ENCODE assay signal across 16 cellular contexts in the genomic region with DNA sequence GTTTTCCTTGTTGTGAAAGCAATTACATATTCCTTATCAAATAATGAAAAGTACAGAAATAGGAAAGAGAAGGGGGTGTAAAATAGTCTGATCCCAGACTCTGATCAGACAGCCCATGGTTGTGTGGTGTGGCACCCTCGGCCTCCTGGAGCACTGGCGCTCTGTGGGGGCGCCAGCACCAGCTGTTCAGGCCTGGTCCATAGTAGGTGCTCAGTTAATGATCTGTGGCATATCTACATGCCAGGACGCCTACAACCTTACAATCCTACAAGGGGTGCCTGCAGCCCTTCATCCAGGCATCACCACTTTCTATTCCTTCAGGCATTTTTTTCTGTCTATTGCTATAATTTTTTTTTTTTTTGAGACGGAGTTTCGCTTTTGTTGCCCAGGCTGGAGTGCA. TPM values are rescaled to one million over a fixed set of nuclear protein-coding genes. Genes with fewer than 3 reads are reported as not detected.
A peak's percentile ranks its signal among the peaks of the same experiment; 100 is the strongest.
DNase-seq lines count a peak whose midpoint lies in the region; ATAC-seq, FAIRE-seq and TF ChIP-seq lines count a peak whose summit lies in the region.
"Had no signal": no experiment of that assay in that cellular context is flagged by ENCODE, and none has a peak within 500 bp of the region (broad histone marks: within the 10 kb centered on the region; RNA-seq: fewer than 3 reads in every experiment).

No MANE protein-coding gene starts in this region.

- H4K20me1 ChIP-seq in PC-3 (ENCODE audit: low read length), result no peaks in the 10 kb centered on the region

- WGBS in esophagus, 2 donors, result 74 to 88% methylated on average over 6 of the region's 6 CpGs
- 80 to 92% (median 87%) methylated on average over 6 of the region's 6 CpGs for WGBS in small intestine, 3 donors

- H3K4me3 Mint-ChIP-seq in Calu3 (ENCODE audit: low read depth, unreplicated experiment), result peak overlapping the region; percentile 26

- H3K27me3 ChIP-seq in PC-3 (ENCODE audit: low read length) (no peaks in the 10 kb centered on the region), esophagus (ENCODE audit: control insufficient read depth in 1 of 2, insufficient read depth in 2 of 2, low read length in 2 of 2) (no peaks in the 10 kb centered on the region), small intestine (ENCODE audit: control insufficient read depth in 2 of 2, insufficient read depth in 2 of 2, low read length in 2 of 2) (no peaks in the 10 kb centered on the region)

- POLR2A ChIA-PET in PC-3 (lab: Charles Lee; ENCODE audit: unreplicated experiment), result no interaction called here

- no peaks in the 10 kb centered on the region for H3K79me2 ChIP-seq in PC-3 (ENCODE audit: low read length)

- BruUV-seq in Calu3 (replicated peaks; lab: Mats Ljungman, UMichigan) (no TSS peak), PC-3 (replicated peaks; lab: Mats Ljungman, UMichigan) (TSS peak; percentile 72)

- H3K36me3 Mint-ChIP-seq in Calu3 (ENCODE audit: insufficient read depth, unreplicated experiment), result peaks cover 6% of the 10 kb centered on the region

- H3K9me3 Mint-ChIP-seq in Calu3 (ENCODE audit: low read depth, unreplicated experiment), result no peaks in the 10 kb centered on the region

- TF ChIP-seq CTCF in Calu3 (IDR thresholded peaks at IDR 0.05; ENCODE audit: unreplicated experiment), result no peak
- TF ChIP-seq CTCF in PC-3 (conservative IDR thresholded peaks at IDR 0.05; ENCODE audit: low read depth, low read length), result no peak

- no peak overlapping the region for H2AFZ ChIP-seq in PC-3 (ENCODE audit: low read length)

- H3K9me2 ChIP-seq in PC-3 (replicated peaks; ENCODE audit: low read length), result no peaks in the 10 kb centered on the region

- intact Hi-C loops in Calu3 (cut with micrococcal nuclease; ENCODE audit: unreplicated experiment), result no loop called here
- intact Hi-C loops in PC-3 (cut with micrococcal nuclease), result no loop called here

- CTCF ChIA-PET in Calu3 (lab: Charles Lee) (interaction anchor here (0.9 to 1.0 kb wide), 2 partner anchors 17 to 25 kb away, joined by 4 to 5 read pairs; a partner anchor contains a TSS), PC-3 (lab: Charles Lee) (no interaction called here)

- H3K4me1 ChIP-seq in PC-3 (ENCODE audit: insufficient read depth, low read length) (peaks cover 10% of the 10 kb centered on the region), esophagus (ENCODE audit: control insufficient read depth in 2 of 2, insufficient read depth in 2 of 2, low read length in 1 of 2) (no peaks in the 10 kb centered on the region), small intestine (ENCODE audit: control insufficient read depth in 2 of 2, insufficient read depth in 1 of 2, low read depth in 1 of 2, low read length in 1 of 2) (peaks cover 0 to 2% of the 10 kb centered on the region in 2 donors)

- H3K27me3 Mint-ChIP-seq in Calu3 (ENCODE audit: unreplicated experiment), result no peaks in the 10 kb centered on the region

- no peak for DNase-seq in Calu3
- DNase-seq in PC-3, result no peak
- DNase-seq in small intestine, result no peak
- DNase-seq in RCC 7860 (ENCODE audit: low spot score), result no peak
- DNase-seq in A172 (ENCODE audit: low spot score), result no peak
- DNase-seq: ACHN, AML-193, NCI-H1092, NCI-H146, NCI-H2081 treated with DMSO at 0.1 percent for 48 hours, NCI-H2227 treated with DMSO at 0.1 percent for 48 hours, RPMI8226 had no signal

- H3K36me3 ChIP-seq in PC-3 (ENCODE audit: low read depth, low read length) (no peaks in the 10 kb centered on the region; the same call in 1 of the 2 replicates), esophagus (ENCODE audit: control insufficient read depth in 2 of 2, insufficient read depth in 2 of 2, low read length in 1 of 2) (peaks cover 9 to 24% of the 10 kb centered on the region in 2 donors), small intestine (ENCODE audit: control insufficient read depth in 2 of 2, insufficient read depth in 2 of 2, low read length in 2 of 2) (peaks cover 13 to 15% of the 10 kb centered on the region in 2 donors)

- peak overlapping the region; percentile 28; the same call in 1 of the 2 replicates for H3K9ac ChIP-seq in PC-3 (ENCODE audit: low read length)

- FAIRE-seq in small intestine (lab: Jason Lieb, UNC) (no peak), RCC 7860 (lab: Jason Lieb, UNC) (no peak)
- FAIRE-seq: GM12892 had no signal

- H3K4me3 ChIP-seq in PC-3 (ENCODE audit: low read length), result no peak overlapping the region
- no peak overlapping the region for H3K4me3 ChIP-seq in esophagus (ENCODE audit: low read depth in 1 of 2, low read length in 2 of 2)
- H3K4me3 ChIP-seq in small intestine (ENCODE audit: low read depth in 1 of 2, low read length in 2 of 2), result no peak overlapping the region

- H3K27ac ChIP-seq in PC-3 (ENCODE audit: low read length) (peak overlapping the region; percentile 94), esophagus (ENCODE audit: low read depth in 2 of 2, low read length in 1 of 2) (peak overlapping the region; percentile 39 to 85), small intestine (ENCODE audit: low read depth in 1 of 2, low read length in 1 of 2) (peak overlapping the region; percentile 71 to 91)

- peak overlapping the region; percentile 94 for H3K27ac Mint-ChIP-seq in Calu3 (ENCODE audit: unreplicated experiment)

- H3K4me2 ChIP-seq in PC-3 (ENCODE audit: low read length), result peak overlapping the region; percentile 52

- H3F3A ChIP-seq in PC-3 (ENCODE audit: low read length, unreplicated experiment), result no peaks in the 10 kb centered on the region

- H3K4me1 Mint-ChIP-seq in Calu3 (ENCODE audit: low read depth, unreplicated experiment), result no peaks in the 10 kb centered on the region

- H3K9me3 ChIP-seq in PC-3 (ENCODE audit: low read length), result no peaks in the 10 kb centered on the region
- no peaks in the 10 kb centered on the region for H3K9me3 ChIP-seq in esophagus (ENCODE audit: control insufficient read depth in 2 of 2, insufficient read depth in 1 of 2, low read depth in 1 of 2, low read length in 1 of 2)
- H3K9me3 ChIP-seq in small intestine (ENCODE audit: control insufficient read depth, low read depth), result no peaks in the 10 kb centered on the region

- no peak for ATAC-seq in PC-3
- no peak for ATAC-seq in GM18868 (IDR thresholded peaks at IDR 0.05; ENCODE audit: unreplicated experiment)
- ATAC-seq in HG02981 (IDR thresholded peaks at IDR 0.05; ENCODE audit: unreplicated experiment), result no peak

RNA-seq across cellular contexts. Expression of a gene that starts 16.6 kb away (rescaled TPM):
- total RNA-seq in Calu3 (2022) (17.8 and 21.2 TPM in 2 replicates), PC-3 (2014; rRNA removed) (29.6 TPM in 2 replicates)
- polyA plus RNA-seq in esophagus (10 to 100 TPM; 25.5 to 36.2 TPM), small intestine (100 to 1,000 TPM in 1 of 3 donors, 10 to 100 TPM in 2; 33.9 to 127 (median 88.1) TPM)
- 28.6 and 33.0 TPM in 2 replicates for total RNA-seq in A172 (2014; rRNA removed; shearing (Covaris generic))

RNA-seq across cellular contexts. Expression of a gene that starts 24.9 kb away (rescaled TPM):
- total RNA-seq in Calu3 (2022), result 66.5 and 83.8 TPM in 2 replicates
- 44.1 and 60.4 TPM in 2 replicates for total RNA-seq in PC-3 (2014; rRNA removed)
- polyA plus RNA-seq in esophagus, result 100 to 1,000 TPM; 144 to 183 TPM
- polyA plus RNA-seq in small intestine, result 100 to 1,000 TPM in 1 of 3 donors, 10 to 100 TPM in 2; 88.6 to 112 (median 96.1) TPM
- 155 and 156 TPM in 2 replicates for total RNA-seq in A172 (2014; rRNA removed; shearing (Covaris generic))

RNA-seq across cellular contexts. Expression of a gene that starts 27.9 kb away (rescaled TPM):
- total RNA-seq in Calu3 (2022) (14.4 and 16.1 TPM in 2 replicates), PC-3 (2014; rRNA removed) (27.3 and 37.1 TPM in 2 replicates)
- polyA plus RNA-seq in esophagus (10 to 100 TPM; 11.4 to 16.5 TPM), small intestine (10 to 100 TPM; 28.4 to 34.9 (median 28.6) TPM)
- 20.4 and 22.1 TPM in 2 replicates for total RNA-seq in A172 (2014; rRNA removed; shearing (Covaris generic))

RNA-seq across cellular contexts. Expression of a gene that starts 57.6 kb away (rescaled TPM):
- total RNA-seq in Calu3 (2022), result 7.1 and 9.2 TPM in 2 replicates
- 12.8 and 16.1 TPM in 2 replicates for total RNA-seq in PC-3 (2014; rRNA removed)
- polyA plus RNA-seq in esophagus, result 10 to 100 TPM; 26.6 to 36.7 TPM
- 100 to 1,000 TPM in 2 of 3 donors, 10 to 100 TPM in 1; 55.0 to 122 (median 103) TPM for polyA plus RNA-seq in small intestine
- total RNA-seq in A172 (2014; rRNA removed; shearing (Covaris generic)), result 52.7 and 69.4 TPM in 2 replicates

RNA-seq across cellular contexts. Expression of a gene that starts 58.2 kb away (rescaled TPM):
- 76.2 and 83.3 TPM in 2 replicates for total RNA-seq in Calu3 (2022)
- 138 and 154 TPM in 2 replicates for total RNA-seq in PC-3 (2014; rRNA removed)
- polyA plus RNA-seq in esophagus, result 100 to 1,000 TPM in 1 of 2 donors, 10 to 100 TPM in 1; 80.0 to 126 TPM
- 100 to 1,000 TPM in 1 of 3 donors, 10 to 100 TPM in 2; 50.8 to 113 (median 55.9) TPM for polyA plus RNA-seq in small intestine
- total RNA-seq in A172 (2014; rRNA removed; shearing (Covaris generic)), result 150 and 174 TPM in 2 replicates
